Comparison of ENCODE assay signal across 21 cellular contexts in genomic region chr7:34211003-34211402, GRCh38.
"Had no signal": no experiment of that assay in that cellular context is flagged by ENCODE, and none has a peak within 500 bp of the region (broad histone marks: within the 10 kb centered on the region; RNA-seq: fewer than 3 reads in every experiment).

No MANE protein-coding gene starts in this region.

- H3K27ac Mint-ChIP-seq: mesothelial cell of epicardium; natural killer cell; stimulated activated memory B cell treated with anti-CD40 and anti-IgM and Interleukin-4, amounts not matched to agents 10 μg/mL and 1 μg/mL and 100 μg/mL, for 72 hours; stimulated activated naive CD8-positive, alpha-beta T cell treated with anti-CD3 and anti-CD28 coated beads, Interleukin-15, Interleukin-2, amounts not matched to agents 100 ng/mL and 50 ng/mL, for 24 hours had no signal

- H3K36me3 Mint-ChIP-seq: mesothelial cell of epicardium; natural killer cell; stimulated activated memory B cell treated with anti-CD40 and anti-IgM and Interleukin-4, amounts not matched to agents 10 μg/mL and 1 μg/mL and 100 μg/mL, for 72 hours had no signal

- H3K4me3 Mint-ChIP-seq: mesothelial cell of epicardium; natural killer cell; stimulated activated memory B cell treated with anti-CD40 and anti-IgM and Interleukin-4, amounts not matched to agents 10 μg/mL and 1 μg/mL and 100 μg/mL, for 72 hours; stimulated activated naive CD8-positive, alpha-beta T cell treated with anti-CD3 and anti-CD28 coated beads, Interleukin-15, Interleukin-2, amounts not matched to agents 100 ng/mL and 50 ng/mL, for 24 hours had no signal

- H3K27ac ChIP-seq: coronary artery, dorsolateral prefrontal cortex, gastroesophageal sphincter, spleen, tibial artery, upper lobe of left lung, uterus had no signal

- H3K4me3 ChIP-seq: coronary artery, dorsolateral prefrontal cortex, gastroesophageal sphincter, spleen, tibial artery, upper lobe of left lung, uterus had no signal

- H3K9me3 ChIP-seq: tibial artery, upper lobe of left lung, uterus had no signal

- H3K4me1 Mint-ChIP-seq: natural killer cell; stimulated activated memory B cell treated with anti-CD40 and anti-IgM and Interleukin-4, amounts not matched to agents 10 μg/mL and 1 μg/mL and 100 μg/mL, for 72 hours had no signal

- H3K9me3 Mint-ChIP-seq: mesothelial cell of epicardium; stimulated activated memory B cell treated with anti-CD40 and anti-IgM and Interleukin-4, amounts not matched to agents 10 μg/mL and 1 μg/mL and 100 μg/mL, for 72 hours had no signal

- H3K36me3 ChIP-seq: gastroesophageal sphincter, spleen, tibial artery, upper lobe of left lung, uterus had no signal

- H3K27me3 Mint-ChIP-seq: stimulated activated memory B cell treated with anti-CD40 and anti-IgM and Interleukin-4, amounts not matched to agents 10 μg/mL and 1 μg/mL and 100 μg/mL, for 72 hours; stimulated activated naive CD8-positive, alpha-beta T cell treated with anti-CD3 and anti-CD28 coated beads, Interleukin-15, Interleukin-2, amounts not matched to agents 100 ng/mL and 50 ng/mL, for 24 hours had no signal

- DNase-seq: dorsolateral prefrontal cortex; effector memory CD4-positive, alpha-beta T cell; glutamatergic neuron; mammary epithelial cell; natural killer cell; posterior cingulate gyrus; spleen; stimulated activated CD4-positive, alpha-beta T cell treated with anti-CD3 and anti-CD28 coated beads, Interleukin-15, amount 100 ng/mL, for 24 hours; stimulated activated CD4-positive, alpha-beta T cell treated with anti-CD3 and anti-CD28 coated beads, Interleukin-1b, Interleukin-23, amount 100 ng/mL, for 48 hours; stimulated activated CD4-positive, alpha-beta T cell treated with anti-CD3 and anti-CD28 coated beads, Interleukin-4, amount 100 ng/mL, for 24 hours; tibial artery; upper lobe of left lung; uterus had no signal

- ATAC-seq: esophagus mucosa; gastroesophageal sphincter; left lobe of liver; natural killer cell; sciatic nerve; stimulated activated memory B cell treated with anti-CD40 and anti-IgM and Interleukin-4, amounts not matched to agents 10 μg/mL and 1 μg/mL and 100 μg/mL, for 72 hours had no signal

- H3K4me1 ChIP-seq: gastroesophageal sphincter, spleen, tibial artery, upper lobe of left lung, uterus had no signal

- H3K27me3 ChIP-seq: gastroesophageal sphincter, spleen, tibial artery, upper lobe of left lung, uterus had no signal
